ENCODE assay signal across 8 cellular contexts in genomic region chr13:41222259-41222852, GRCh38. TPM values are rescaled to one million over a fixed set of nuclear protein-coding genes. Genes with fewer than 3 reads are reported as not detected.
DNase-seq lines count a peak whose midpoint lies in the region; ATAC-seq and TF ChIP-seq lines count a peak whose summit lies in the region.

No MANE protein-coding gene starts in this region.

- H2AK5ac ChIP-seq in H9 (ENCODE audit: insufficient read length, low read length) = no peak overlapping the region

- no peak overlapping the region for H2BK5ac ChIP-seq in H9 (ENCODE audit: insufficient read length, low read length)

- H3K27ac Mint-ChIP-seq in H9 = peak overlapping the region in 1 of 3 experiments; percentile 64; a peak in 2 of 7 replicates

- intact Hi-C loops in left colon (cut with DNase I, micrococcal nuclease) = loop anchor here in 1 of 2 donors (5.0 kb wide), 1 partner anchor 150 kb away; no protein-coding TSS in a partner anchor

- no peaks in the 10 kb centered on the region for H3K79me1 ChIP-seq in H9 (ENCODE audit: insufficient read depth, low read depth, low read length, poor library complexity, severe bottlenecking)

- no peak overlapping the region for H4K8ac ChIP-seq in H9 (replicated peaks; ENCODE audit: insufficient read length, low read depth, low read length)

- no peaks in the 10 kb centered on the region for H3K4me1 ChIP-seq in H9 (ENCODE audit: insufficient read depth, low read length)

- H3K4ac ChIP-seq in H9 (ENCODE audit: low read depth, low read length) = no peak overlapping the region

- H4K5ac ChIP-seq in H9 (ENCODE audit: insufficient read length, low read depth, low read length) = no peak overlapping the region

- no peaks in the 10 kb centered on the region for H3K4me1 Mint-ChIP-seq in H9

- H3K4me2 ChIP-seq in H9 (ENCODE audit: insufficient read depth, insufficient read length, low read length) = no peak overlapping the region

- H3K9ac ChIP-seq in H9 (ENCODE audit: extremely low read depth, insufficient read length, low read length) = no peak overlapping the region

- H3K4me3 ChIP-seq in WI38 (ENCODE audit: low read depth, low read length) = no peak overlapping the region

- no peak overlapping the region for H4K91ac ChIP-seq in H9 (ENCODE audit: insufficient read length, low read depth, low read length)

- H4K20me1 ChIP-seq in H9 (ENCODE audit: control insufficient read depth, insufficient read depth, insufficient read length) = no peaks in the 10 kb centered on the region

- H3K27ac ChIP-seq in H9 (ENCODE audit: insufficient read length, low read depth, low read length) = no peak overlapping the region

- H3K18ac ChIP-seq in H9 (ENCODE audit: insufficient read length, low read depth, low read length) = no peak overlapping the region

- no peak overlapping the region for H3K14ac ChIP-seq in H9 (ENCODE audit: insufficient read depth, low read length)

- peaks cover 0 to 6% (median 2%) of the 10 kb centered on the region in 3 experiments; a peak in 3 of 7 replicates for H3K36me3 Mint-ChIP-seq in H9 (ENCODE audit: insufficient read depth in 1 of 3, low read depth in 3 of 3)

- TF ChIP-seq CTCF in H9 (conservative IDR thresholded peaks at IDR 0.05) = peak; percentile 84
- TF ChIP-seq CTCF in WI38 (IDR thresholded peaks at IDR 0.05; ENCODE audit: low read depth, low read length) = peak; percentile 56; the same call in 1 of the 2 replicates

- H3T11ph ChIP-seq in H9 (ENCODE audit: low read length) = no peak overlapping the region

- H3K27me3 ChIP-seq in H9 (ENCODE audit: insufficient read depth, low read length) = no peaks in the 10 kb centered on the region; the same call in 1 of the 2 replicates

- H2BK15ac ChIP-seq in H9 (ENCODE audit: low read depth, low read length) = no peak overlapping the region

- H2BK12ac ChIP-seq in H9 (ENCODE audit: insufficient read length, low read depth, low read length) = no peak overlapping the region

- no peaks in the 10 kb centered on the region for H3K79me2 ChIP-seq in H9 (ENCODE audit: insufficient read depth, low read length)

- no peak overlapping the region for H2BK20ac ChIP-seq in H9 (ENCODE audit: low read depth, low read length, poor library complexity, severe bottlenecking)

- H3K23ac ChIP-seq in H9 (ENCODE audit: insufficient read length, low read depth, low read length) = no peak overlapping the region

- H3K9me3 Mint-ChIP-seq in H9 = no peaks in the 10 kb centered on the region

- H3K23me2 ChIP-seq in H9 (ENCODE audit: insufficient read length, low read depth, low read length, poor library complexity, severe bottlenecking) = no peaks in the 10 kb centered on the region

- no peak overlapping the region for H3K56ac ChIP-seq in H9 (ENCODE audit: insufficient read length, low read depth, low read length)

- H3K9me3 ChIP-seq in H9 (ENCODE audit: control insufficient read depth, low read depth, low read length) = no peaks in the 10 kb centered on the region

- H3K27me3 Mint-ChIP-seq in H9 (ENCODE audit: low read depth) = no peaks in the 10 kb centered on the region

- DNase-seq in GM03348 (ENCODE audit: low spot score) (peak; percentile 57), H9 (peak; percentile 67), NCI-H1092 treated with DMSO at 0.1 percent for 48 hours (lab: John Stamatoyannopoulos, UW) (peak; percentile 19), cerebellar cortex (ENCODE audit: low spot score) (peak; percentile 61), left colon (peak; percentile 30 to 46), GOT3 (lab: John Stamatoyannopoulos, UW) (no peak)
- peak; percentile 14 for DNase-seq in stimulated activated CD8-positive, alpha-beta memory T cell treated with anti-CD3 and anti-CD28 coated beads, Interleukin-12 subunit alpha, Interleukin-12 subunit beta, amount 100 ng/mL, for 1 hour (ENCODE audit: low read depth)

- WGBS in H9 (ENCODE audit: extremely low coverage, insufficient read length, low lambda C conversion rate) = no CpG with 5 or more reads among the region's 6 CpGs

- H3K4me3 Mint-ChIP-seq in H9 = no peak overlapping the region

- ATAC-seq in left colon = peak; percentile 88

- H2AFZ ChIP-seq in H9 (ENCODE audit: low read length) = no peak overlapping the region

- H2BK120ac ChIP-seq in H9 (ENCODE audit: low read depth, low read length, poor library complexity, severe bottlenecking) = no peak overlapping the region

RNA-seq across cellular contexts. Expression of gene KBTBD7, which starts 28.0 kb away (rescaled TPM):
- 12.9 TPM in 2 replicates for total RNA-seq in H9 (2021)
- total RNA-seq in left colon = 1 to 10 TPM; 5.5 to 6.5 TPM

RNA-seq across cellular contexts. Expression of gene MTRF1, which starts 41.0 kb away (rescaled TPM):
- total RNA-seq in H9 (2021) (16.2 and 16.9 TPM in 2 replicates), left colon (10 to 100 TPM; 11.4 to 14.9 TPM)
